Comparison of ENCODE assay signal across 24 cellular contexts in genomic region chr2:111164078-111164477, GRCh38. TPM values are rescaled to one million over a fixed set of nuclear protein-coding genes. Genes with fewer than 3 reads are reported as not detected.
DNase-seq lines count a peak whose midpoint lies in the region; ATAC-seq and TF ChIP-seq lines count a peak whose summit lies in the region.
"Had no signal": no experiment of that assay in that cellular context is flagged by ENCODE, and none has a peak within 500 bp of the region (broad histone marks: within the 10 kb centered on the region; RNA-seq: fewer than 3 reads in every experiment).

No MANE protein-coding gene starts in this region.

- peaks cover 22% of the 10 kb centered on the region for H3K79me2 ChIP-seq in Karpas-422 (ENCODE audit: low read length)

- peaks cover 51% of the 10 kb centered on the region for H4K20me1 ChIP-seq in Karpas-422 (ENCODE audit: insufficient read depth, low read depth, low read length)

- no peak overlapping the region for H3K4me2 ChIP-seq in Karpas-422 (ENCODE audit: low read depth, low read length, poor library complexity, severe bottlenecking)

- no peak overlapping the region for H3K4me3 ChIP-seq in Karpas-422 (ENCODE audit: low read length)
- no peak overlapping the region for H3K4me3 ChIP-seq in stomach
- H3K4me3 ChIP-seq: SJSA1 had no signal

- no peak for TF ChIP-seq POLR2A in stomach (IDR thresholded peaks at IDR 0.05)

- no peaks in the 10 kb centered on the region for H3K27me3 Mint-ChIP-seq in endothelial cell (ENCODE audit: unreplicated experiment)

- H3K36me3 Mint-ChIP-seq in endothelial cell (ENCODE audit: low read depth, unreplicated experiment), result peaks cover 22% of the 10 kb centered on the region

- H3K4me1 Mint-ChIP-seq in endothelial cell (ENCODE audit: unreplicated experiment), result peaks cover 59% of the 10 kb centered on the region

- TF ChIP-seq EP300 in stomach (IDR thresholded peaks at IDR 0.05), result no peak

- DNase-seq in ELF-1 (ENCODE audit: low read depth, low spot score) (peak; percentile 23), Karpas-422 (no peak), endothelial cell (ENCODE audit: low spot score) (no peak), islet precursor cell (peak; percentile 33), stomach (no peak), NCI-H2081 (lab: John Stamatoyannopoulos, UW) (no peak)
- DNase-seq: 8988T; ACHN; BE2C; Calu3; DMS79 treated with DMSO at 0.1 percent for 48 hours; HCEC 1CT; NCI-H1092 treated with DMSO at 0.1 percent for 48 hours; NCI-H1436 treated with DMSO at 0.1 percent for 48 hours; NCI-H187 treated with DMSO at 0.1 percent for 48 hours; NCI-H446 treated with DMSO at 0.1 percent for 48 hours; NCI-H526; NCI-H82; NK-92 treated with Interleukin-12 subunit alpha and Interleukin-12 subunit beta, amount 100 ng/mL, for 24 hours; Right ventricle myocardium superior; RPMI8226 had no signal

- ATAC-seq in GM21786 (IDR thresholded peaks at IDR 0.05; ENCODE audit: unreplicated experiment), result no peak

- peak overlapping the region; percentile 37 for H3K4me3 Mint-ChIP-seq in endothelial cell (ENCODE audit: unreplicated experiment)
- H3K4me3 Mint-ChIP-seq: CD14-positive monocyte had no signal

- H3K4me1 ChIP-seq in Karpas-422 (ENCODE audit: low read length), result peaks cover 98% of the 10 kb centered on the region
- H3K4me1 ChIP-seq in stomach, result peaks cover 22 to 73% (median 52%) of the 10 kb centered on the region in 4 donors

- WGBS in stomach, 5 donors, result 92 to 95% (median 93%) methylated on average over 12 of the region's 12 CpGs

- H3K27me3 ChIP-seq in Karpas-422 (ENCODE audit: low read length), result no peaks in the 10 kb centered on the region
- H3K27me3 ChIP-seq in stomach, result no peaks in the 10 kb centered on the region
- H3K27me3 ChIP-seq: BE2C, SJSA1 had no signal

- no peak overlapping the region for H2AFZ ChIP-seq in Karpas-422 (ENCODE audit: low read length)

- intact Hi-C loops in stomach (cut with DNase I; ENCODE audit: low total_unique reads), result no loop called here

- no peak overlapping the region for H3K9ac ChIP-seq in Karpas-422 (ENCODE audit: low read length)

- H3K9me2 ChIP-seq in Karpas-422 (replicated peaks; ENCODE audit: insufficient read depth, low read length), result no peaks in the 10 kb centered on the region

- no peaks in the 10 kb centered on the region for H3K9me3 Mint-ChIP-seq in endothelial cell (ENCODE audit: unreplicated experiment)

- TF ChIP-seq CTCF in endothelial cell (IDR thresholded peaks at IDR 0.05; ENCODE audit: unreplicated experiment) (no peak), stomach (IDR thresholded peaks at IDR 0.05) (no peak)

- peak overlapping the region; percentile 18; the same call in 1 of the 2 replicates for H3K27ac ChIP-seq in Karpas-422 (ENCODE audit: low read length)
- H3K27ac ChIP-seq in stomach, result no peak overlapping the region
- H3K27ac ChIP-seq: SJSA1 had no signal

- H3K36me3 ChIP-seq in Karpas-422 (ENCODE audit: insufficient read depth, low read length), result peaks cover 67% of the 10 kb centered on the region
- H3K36me3 ChIP-seq in stomach, result peaks cover 0 to 39% (median 16%) of the 10 kb centered on the region in 4 donors
- H3K36me3 ChIP-seq: SJSA1 had no signal

- no peaks in the 10 kb centered on the region for H3K9me3 ChIP-seq in Karpas-422 (ENCODE audit: low read length)
- H3K9me3 ChIP-seq in stomach, result no peaks in the 10 kb centered on the region
- H3K9me3 ChIP-seq: BE2C, SJSA1 had no signal

- H3K27ac Mint-ChIP-seq in endothelial cell (ENCODE audit: unreplicated experiment), result no peak overlapping the region
- H3K27ac Mint-ChIP-seq: CD14-positive monocyte had no signal

RNA-seq across cellular contexts. Expression of gene BCL2L11, which starts 43.4 kb away (rescaled TPM):
- 29.7 and 51.9 TPM in 2 replicates for total RNA-seq in Karpas-422 (2014; rRNA removed; shearing (Covaris generic); ENCODE audit: low replicate concordance)
- total RNA-seq in endothelial cell (ENCODE audit: unreplicated experiment) (32.5 TPM), stomach (10 to 100 TPM in 3 of 5 donors, 1 to 10 TPM in 1, under 1 TPM in 1; 0.29 to 41.2 (median 16.2) TPM)
- polyA plus RNA-seq in stomach, result 1 to 10 TPM; 4.3 to 4.9 (median 4.6) TPM

Comparison
In these comparisons a context has a peak if more than half of its experiments do, and no peak if none do; other contexts are left out.
1. DNase-seq: peak in ELF-1 (single experiment) and islet precursor cell (single experiment); none in Karpas-422 (single experiment), endothelial cell (single experiment), stomach (single experiment) and NCI-H2081 (0 of 2).